9 cellular contexts compared by ENCODE assay signal in genomic region chr3:39447637-39448483, GRCh38. TPM values are rescaled to one million over a fixed set of nuclear protein-coding genes. Genes with fewer than 3 reads are reported as not detected.
DNase-seq lines count a peak whose midpoint lies in the region; TF ChIP-seq lines count a peak whose summit lies in the region.
"Had no signal": no experiment of that assay in that cellular context is flagged by ENCODE, and none has a peak within 500 bp of the region (broad histone marks: within the 10 kb centered on the region; RNA-seq: fewer than 3 reads in every experiment).

No MANE protein-coding gene starts in this region.

- intact Hi-C loops in uterus (cut with DNase I; ENCODE audit: low total_unique reads), result no loop called here

- no peaks in the 10 kb centered on the region for H3K9me3 Mint-ChIP-seq in activated naive CD4-positive, alpha-beta T cell treated with anti-CD3 and anti-CD28 coated beads, Interleukin-2, amount 10 ng/mL, durations not matched to agents 7 days and 5 days

- H3K27me3 Mint-ChIP-seq in activated naive CD4-positive, alpha-beta T cell treated with anti-CD3 and anti-CD28 coated beads, Interleukin-2, amount 10 ng/mL, durations not matched to agents 7 days and 5 days, result peaks cover 19% of the 10 kb centered on the region

- no peak overlapping the region for H3K27ac Mint-ChIP-seq in activated naive CD4-positive, alpha-beta T cell treated with anti-CD3 and anti-CD28 coated beads, Interleukin-2, amount 10 ng/mL, durations not matched to agents 7 days and 5 days

- H3K9me2 ChIP-seq in MM.1S (replicated peaks; ENCODE audit: insufficient read depth, low read length), result no peaks in the 10 kb centered on the region

- H3K79me2 ChIP-seq in MM.1S (ENCODE audit: low read length) (no peaks in the 10 kb centered on the region), parathyroid adenoma (no peaks in the 10 kb centered on the region)

- H3F3A ChIP-seq in MM.1S (ENCODE audit: insufficient read depth, low read length), result no peaks in the 10 kb centered on the region

- H3K36me3 ChIP-seq in H7 (replicated peaks; ENCODE audit: control insufficient read depth, insufficient read depth, low read length) (no peaks in the 10 kb centered on the region), MM.1S (replicated peaks; ENCODE audit: insufficient read depth, low read length) (no peaks in the 10 kb centered on the region), parathyroid adenoma (ENCODE audit: control insufficient read depth, insufficient read depth, low read length) (no peaks in the 10 kb centered on the region), uterus (no peaks in the 10 kb centered on the region)

- peak; percentile 89 for DNase-seq in GM03348 (ENCODE audit: low spot score)
- DNase-seq in H7, result peak; percentile 78
- DNase-seq in MM.1S, result peak; percentile 81
- peak; percentile 79 for DNase-seq in SK-N-DZ (ENCODE audit: low spot score)
- peak; percentile 72 for DNase-seq in activated naive CD4-positive, alpha-beta T cell treated with anti-CD3 and anti-CD28 coated beads, Interleukin-2, amount 10 ng/mL, durations not matched to agents 7 days and 5 days
- DNase-seq in globus pallidus (ENCODE audit: low spot score), result peak; percentile 92
- DNase-seq in uterus, result peak; percentile 51 to 85

- H3K27ac ChIP-seq in MM.1S (ENCODE audit: low read length) (no peak overlapping the region), parathyroid adenoma (peak overlapping the region; percentile 86), uterus (peak overlapping the region; percentile 22 to 51)
- H3K27ac ChIP-seq: skin epidermis had no signal

- H4K20me1 ChIP-seq in MM.1S (ENCODE audit: insufficient read depth, low read length), result no peaks in the 10 kb centered on the region

- no peaks in the 10 kb centered on the region for H3K4me1 Mint-ChIP-seq in activated naive CD4-positive, alpha-beta T cell treated with anti-CD3 and anti-CD28 coated beads, Interleukin-2, amount 10 ng/mL, durations not matched to agents 7 days and 5 days

- no peaks in the 10 kb centered on the region for H3K27me3 ChIP-seq in H7 (ENCODE audit: control insufficient read depth, insufficient read depth, low read length)
- no peaks in the 10 kb centered on the region for H3K27me3 ChIP-seq in MM.1S (replicated peaks; ENCODE audit: insufficient read depth, low read length)
- no peaks in the 10 kb centered on the region for H3K27me3 ChIP-seq in parathyroid adenoma (ENCODE audit: control insufficient read depth, insufficient read depth, low read length)
- no peaks in the 10 kb centered on the region for H3K27me3 ChIP-seq in uterus

- H2AFZ ChIP-seq in MM.1S (ENCODE audit: low read length), result no peak overlapping the region
- peak overlapping the region; percentile 69 for H2AFZ ChIP-seq in parathyroid adenoma

- H3K4me2 ChIP-seq in MM.1S (ENCODE audit: low read depth, low read length) (no peak overlapping the region), parathyroid adenoma (ENCODE audit: low read length) (peak overlapping the region; percentile 21)

- H3K36me3 Mint-ChIP-seq in activated naive CD4-positive, alpha-beta T cell treated with anti-CD3 and anti-CD28 coated beads, Interleukin-2, amount 10 ng/mL, durations not matched to agents 7 days and 5 days, result no peaks in the 10 kb centered on the region

- H3K9me3 ChIP-seq in MM.1S (replicated peaks; ENCODE audit: insufficient read depth, low read length) (no peaks in the 10 kb centered on the region), parathyroid adenoma (ENCODE audit: control insufficient read depth, low read length) (no peaks in the 10 kb centered on the region), uterus (no peaks in the 10 kb centered on the region)

- H3K4me1 ChIP-seq in MM.1S (ENCODE audit: low read length) (no peaks in the 10 kb centered on the region), parathyroid adenoma (peaks cover 48% of the 10 kb centered on the region), uterus (no peaks in the 10 kb centered on the region)

- TF ChIP-seq CTCF in MM.1S (IDR thresholded peaks at IDR 0.05; ENCODE audit: low read length) (peak; percentile 96), parathyroid adenoma (IDR thresholded peaks at IDR 0.05) (peak; percentile 93), uterus (IDR thresholded peaks at IDR 0.05) (peak; percentile 73 to 84 (median 80))

- H3K9ac ChIP-seq in MM.1S (ENCODE audit: low read length), result no peak overlapping the region
- H3K9ac ChIP-seq in parathyroid adenoma, result no peak overlapping the region

- no peak overlapping the region for H3K4me3 ChIP-seq in H7 (ENCODE audit: insufficient read depth, low read depth, low read length)
- no peak overlapping the region for H3K4me3 ChIP-seq in MM.1S (ENCODE audit: low read length)
- H3K4me3 ChIP-seq in parathyroid adenoma (ENCODE audit: low read depth, low read length), result no peak overlapping the region
- H3K4me3 ChIP-seq in uterus, result no peak overlapping the region
- H3K4me3 ChIP-seq: skin epidermis had no signal

- CTCF ChIA-PET in activated naive CD4-positive, alpha-beta T cell treated with anti-CD3 and anti-CD28 coated beads, Interleukin-2, amount 10 ng/mL, durations not matched to agents 7 days and 5 days (lab: Charles Lee), result interaction anchor here (0.6 to 5.9 kb wide), 17 partner anchors 12 to 1894 kb away, joined by 3 to 81 read pairs (median 3); partner anchors contain the start of genes MOBP and RPSA

- no peak overlapping the region for H3K4me3 Mint-ChIP-seq in activated naive CD4-positive, alpha-beta T cell treated with anti-CD3 and anti-CD28 coated beads, Interleukin-2, amount 10 ng/mL, durations not matched to agents 7 days and 5 days

- no peak for TF ChIP-seq POLR2A in uterus (IDR thresholded peaks at IDR 0.05)

RNA-seq across cellular contexts. Expression of gene MOBP, which starts 19.6 kb away (rescaled TPM):
- 0.48 and 1.0 TPM in 2 replicates for total RNA-seq in H7 (2014; rRNA removed; shearing (Covaris generic))
- polyA plus RNA-seq in SK-N-DZ (2014; cell fraction: cytosol; rRNA removed), result not detected in 2 replicates
- not detected in 2 replicates for polyA plus RNA-seq in SK-N-DZ (2014; cell fraction: nucleus; rRNA removed)
- under 1 TPM in 1 of 4 donors, not detected in 3; 0.43 TPM for total RNA-seq in uterus

RNA-seq across cellular contexts. Expression of gene RPSA, which starts 41.3 kb away (rescaled TPM):
- 3,033 and 3,141 TPM in 2 replicates for total RNA-seq in H7 (2014; rRNA removed; shearing (Covaris generic))
- polyA plus RNA-seq in SK-N-DZ (2014; cell fraction: cytosol; rRNA removed), result 2,861 and 2,894 TPM in 2 replicates
- polyA plus RNA-seq in SK-N-DZ (2014; cell fraction: nucleus; rRNA removed), result 1,186 and 1,691 TPM in 2 replicates
- 1,000 to 10,000 TPM in 3 of 4 donors, 100 to 1,000 TPM in 1; 824 to 1,988 (median 1,203) TPM for total RNA-seq in uterus
